Comparison of ENCODE assay signal across 1 cellular context in the genomic region with DNA sequence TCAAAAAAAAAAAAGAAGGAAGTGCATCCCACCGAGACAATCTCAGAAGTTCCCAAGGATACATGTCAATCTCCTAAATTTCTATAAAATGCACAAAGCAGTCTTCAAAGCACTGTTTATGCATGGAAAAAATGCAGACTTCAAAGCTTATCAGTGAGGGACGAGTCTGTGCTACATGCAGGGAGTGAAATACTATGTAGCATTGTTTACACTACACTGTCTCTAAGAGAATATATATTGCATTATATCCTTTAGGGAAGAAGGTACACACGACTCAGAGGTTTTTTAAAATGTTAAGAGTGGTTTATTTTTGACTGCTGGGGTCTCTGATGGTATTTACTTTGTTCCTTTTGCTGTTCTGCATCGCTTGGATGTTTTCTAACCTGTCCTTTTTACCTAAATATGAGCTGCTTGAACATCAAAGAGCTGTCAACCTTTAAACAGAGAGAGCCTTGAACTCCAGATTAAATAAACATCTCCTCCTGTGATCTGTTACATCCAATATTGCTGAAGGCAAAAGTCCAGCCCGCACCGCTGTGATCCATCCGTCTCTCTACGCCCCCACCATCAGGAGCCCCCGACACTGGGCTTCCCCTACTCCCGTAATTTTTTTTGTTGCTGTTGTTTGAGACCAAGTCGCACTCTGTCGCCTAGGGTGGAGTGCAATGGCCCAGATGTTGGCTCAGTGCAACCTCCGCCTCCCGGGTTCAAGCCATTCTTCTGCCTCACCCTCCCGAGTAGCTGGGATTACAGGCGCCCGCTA.
TF ChIP-seq lines count a peak whose summit lies in the region.

No MANE protein-coding gene starts in this region.

TF ChIP-seq in K562, 482 proteins besides CTCF, POLR2A, EP300 and RAD21:
- TF ChIP-seq TBL1XR1 (IDR thresholded peaks at IDR 0.05; ENCODE audit: low read length in 2 of 2) (no peak), SPI1 (IDR thresholded peaks at IDR 0.05; ENCODE audit: borderline replicate concordance, low read depth, low read length) (peak; percentile 66; the same call in 1 of the 2 replicates)
